21 cellular contexts compared by ENCODE assay signal in genomic region chr15:34264070-34264469, GRCh38.
"Had no signal": no experiment of that assay in that cellular context is flagged by ENCODE, and none has a peak within 500 bp of the region (broad histone marks: within the 10 kb centered on the region; RNA-seq: fewer than 3 reads in every experiment).

No MANE protein-coding gene starts in this region.

- H3K36me3 Mint-ChIP-seq: natural killer cell treated with Interleukin-12 subunit alpha and Interleukin-12 subunit beta and Interleukin-15 and Interleukin-18, amount 100 ng/mL, for 72 hours; neural progenitor cell had no signal

- H3K4me1 Mint-ChIP-seq: neural progenitor cell had no signal

- H3K9me3 Mint-ChIP-seq: endodermal cell; natural killer cell treated with Interleukin-12 subunit alpha and Interleukin-12 subunit beta and Interleukin-15 and Interleukin-18, amount 100 ng/mL, for 72 hours; neural progenitor cell; stimulated activated naive CD8-positive, alpha-beta T cell treated with anti-CD3 and anti-CD28 coated beads, Interleukin-15, Interleukin-2, amounts not matched to agents 100 ng/mL and 50 ng/mL, for 24 hours had no signal

- H3K27ac ChIP-seq: hepatocyte, neural progenitor cell, pancreas, tibial artery, upper lobe of right lung, vagina had no signal

- H3K9me3 ChIP-seq: pancreas, tibial artery, upper lobe of right lung, vagina had no signal

- H3K27me3 Mint-ChIP-seq: natural killer cell treated with Interleukin-12 subunit alpha and Interleukin-12 subunit beta and Interleukin-15 and Interleukin-18, amount 100 ng/mL, for 72 hours; progenitor cell of endocrine pancreas; stimulated activated naive CD8-positive, alpha-beta T cell treated with anti-CD3 and anti-CD28 coated beads, Interleukin-15, Interleukin-2, amounts not matched to agents 100 ng/mL and 50 ng/mL, for 24 hours had no signal

- ATAC-seq: left colon; left ventricle myocardium superior; natural killer cell treated with Interleukin-12 subunit alpha and Interleukin-12 subunit beta and Interleukin-15 and Interleukin-18, amount 100 ng/mL, for 72 hours; pancreas; right cardiac atrium; upper lobe of right lung had no signal

- H3K27me3 ChIP-seq: hepatocyte, neural progenitor cell, pancreas, tibial artery, upper lobe of right lung, vagina had no signal

- H3K4me3 Mint-ChIP-seq: endodermal cell; natural killer cell treated with Interleukin-12 subunit alpha and Interleukin-12 subunit beta and Interleukin-15 and Interleukin-18, amount 100 ng/mL, for 72 hours; neural progenitor cell; stimulated activated naive CD8-positive, alpha-beta T cell treated with anti-CD3 and anti-CD28 coated beads, Interleukin-15, Interleukin-2, amounts not matched to agents 100 ng/mL and 50 ng/mL, for 24 hours had no signal

- H3K27ac Mint-ChIP-seq: endodermal cell; natural killer cell treated with Interleukin-12 subunit alpha and Interleukin-12 subunit beta and Interleukin-15 and Interleukin-18, amount 100 ng/mL, for 72 hours; neural progenitor cell; progenitor cell of endocrine pancreas; stimulated activated naive CD8-positive, alpha-beta T cell treated with anti-CD3 and anti-CD28 coated beads, Interleukin-15, Interleukin-2, amounts not matched to agents 100 ng/mL and 50 ng/mL, for 24 hours had no signal

- DNase-seq: effector CD4-positive, alpha-beta T cell; endodermal cell; erythroblast; foreskin melanocyte; head of caudate nucleus; left colon; left ventricle myocardium superior; mesenchymal stem cell; midbrain; occipital lobe; pancreas; right cardiac atrium; stimulated activated CD4-positive, alpha-beta T cell treated with anti-CD3 and anti-CD28 coated beads, Interleukin-2, amount 100 ng/mL, for 48 hours; tibial artery; upper lobe of right lung had no signal
